Comparison of ENCODE assay signal across 9 cellular contexts in the genomic region with DNA sequence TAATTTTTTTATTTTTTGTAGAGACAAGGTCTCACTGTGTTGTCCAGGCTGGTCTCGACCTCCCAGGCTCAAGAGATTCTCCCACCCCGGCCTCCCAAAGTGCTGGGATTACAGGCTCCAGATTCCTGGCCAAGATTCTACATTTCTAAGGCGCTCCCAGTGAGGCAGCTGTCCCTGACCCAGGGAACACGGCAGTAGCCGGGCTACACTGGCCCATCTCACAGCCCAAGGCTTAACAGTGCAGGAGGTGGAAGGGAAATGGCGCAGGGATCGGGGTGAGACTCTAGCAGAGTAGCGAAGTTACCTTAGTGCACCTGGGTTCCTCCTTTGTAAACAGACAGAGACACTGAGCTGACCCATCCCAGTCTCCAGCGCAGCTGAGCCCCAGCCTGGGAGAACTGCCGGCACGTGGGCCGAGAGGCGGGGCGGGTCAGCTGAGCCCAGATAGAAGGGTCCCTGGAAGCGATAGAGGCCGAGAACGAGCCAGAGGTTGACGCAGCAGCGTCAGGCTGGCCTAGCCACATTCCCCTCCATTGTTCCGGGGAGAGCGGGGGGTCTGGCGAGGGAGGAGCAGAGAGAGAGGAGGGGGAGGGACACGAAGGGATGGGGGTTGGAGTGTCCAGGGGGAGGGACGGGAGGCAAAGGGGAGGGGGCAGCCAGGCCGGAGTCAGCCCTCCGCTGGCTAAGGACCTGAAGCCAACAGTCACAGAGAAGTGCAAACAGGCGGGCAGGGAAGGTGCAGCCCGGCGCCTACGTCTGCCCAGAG. TPM values are rescaled to one million over a fixed set of nuclear protein-coding genes. Genes with fewer than 3 reads are reported as not detected.
DNase-seq lines count a peak whose midpoint lies in the region; ATAC-seq and TF ChIP-seq lines count a peak whose summit lies in the region.
"Had no signal": no experiment of that assay in that cellular context is flagged by ENCODE, and none has a peak within 500 bp of the region (broad histone marks: within the 10 kb centered on the region; RNA-seq: fewer than 3 reads in every experiment).

No MANE protein-coding gene starts in this region.

- H3K27ac Mint-ChIP-seq in CD4-positive, alpha-beta T cell: peak overlapping the region; percentile 80
- peak overlapping the region; percentile 77 to 94 (median 90) for H3K27ac Mint-ChIP-seq in nephron

- no peaks in the 10 kb centered on the region for H3K9me2 ChIP-seq in OCI-LY1 (ENCODE audit: low read depth, low read length)

- H4K20me1 ChIP-seq in OCI-LY1 (ENCODE audit: insufficient read depth, low read length): no peaks in the 10 kb centered on the region

- peaks cover 10% of the 10 kb centered on the region for H3K36me3 Mint-ChIP-seq in CD4-positive, alpha-beta T cell (ENCODE audit: low read depth)
- no peaks in the 10 kb centered on the region for H3K36me3 Mint-ChIP-seq in nephron (ENCODE audit: low read depth)

- POLR2A ChIA-PET in CD4-positive, alpha-beta T cell (lab: Charles Lee): interaction anchor here (1.0 kb wide), 2 partner anchors 12 to 14 kb away, joined by 3 to 4 read pairs; no protein-coding TSS in a partner anchor

- peaks cover 4% of the 10 kb centered on the region; the same call in 1 of the 2 replicates for H3F3A ChIP-seq in OCI-LY1 (ENCODE audit: insufficient read depth, low read length)

- H3K4me1 ChIP-seq in OCI-LY1 (ENCODE audit: insufficient read depth, low read length, severe bottlenecking): peaks cover 57% of the 10 kb centered on the region
- H3K4me1 ChIP-seq in esophagus muscularis mucosa: peaks cover 55 to 85% (median 80%) of the 10 kb centered on the region in 4 donors

- H3K27me3 Mint-ChIP-seq in CD4-positive, alpha-beta T cell: no peaks in the 10 kb centered on the region
- H3K27me3 Mint-ChIP-seq in nephron (ENCODE audit: low read depth): no peaks in the 10 kb centered on the region

- intact Hi-C loops in CD4-positive, alpha-beta T cell (cut with DNase I, micrococcal nuclease): loop anchor here (5.0 to 10.0 kb wide), 3 partner anchors 49 to 1878 kb away; partner anchors contain the start of genes HAPSTR1 (in 1 of the 2) and NUBP1 (in 1 of the 2)
- intact Hi-C loops in esophagus muscularis mucosa (cut with DNase I): loop anchor here (5.0 kb wide), 1 partner anchor 69 kb away; the partner anchor contains the start of genes PMM2 and TMEM186

- TF ChIP-seq EP300 in esophagus muscularis mucosa (IDR thresholded peaks at IDR 0.05): no peak

- TF ChIP-seq CTCF in CD4-positive, alpha-beta T cell (IDR thresholded peaks at IDR 0.05): no peak
- no peak for TF ChIP-seq CTCF in OCI-LY1 (IDR thresholded peaks at IDR 0.05; ENCODE audit: low read length)
- TF ChIP-seq CTCF in esophagus muscularis mucosa (IDR thresholded peaks at IDR 0.05): no peak
- TF ChIP-seq CTCF in nephron (IDR thresholded peaks at IDR 0.05; ENCODE audit: unreplicated experiment in 3 of 3): no peak

- H3K27ac ChIP-seq in CD4-positive, alpha-beta T cell (ENCODE audit: low read depth, low read length): peak overlapping the region; percentile 35
- H3K27ac ChIP-seq in OCI-LY1 (ENCODE audit: low read depth, low read length, poor library complexity, severe bottlenecking): peak overlapping the region; percentile 7
- H3K27ac ChIP-seq in esophagus muscularis mucosa (replicated peaks in 1 of 4): peak overlapping the region; percentile 74 to 87 (median 84)

- H3K79me2 ChIP-seq in OCI-LY1 (ENCODE audit: insufficient read depth, low read length): peaks cover 63% of the 10 kb centered on the region

- H3K4me3 ChIP-seq in OCI-LY1 (ENCODE audit: low read depth, low read length, poor library complexity, severe bottlenecking) (peak overlapping the region; percentile 81), esophagus muscularis mucosa (peak overlapping the region; percentile 66 to 77 (median 72))

- peaks cover 54% of the 10 kb centered on the region for H3K4me1 Mint-ChIP-seq in CD4-positive, alpha-beta T cell (ENCODE audit: low read depth)
- H3K4me1 Mint-ChIP-seq in nephron: peaks cover 56% of the 10 kb centered on the region

- WGBS in esophagus muscularis mucosa: 38% methylated on average over 24 of the region's 30 CpGs

- H3K36me3 ChIP-seq in OCI-LY1 (ENCODE audit: insufficient read depth, low read length) (peaks cover 8% of the 10 kb centered on the region; the same call in 1 of the 2 replicates), esophagus muscularis mucosa (no peaks in the 10 kb centered on the region)

- H3K9ac ChIP-seq in OCI-LY1 (ENCODE audit: low read length): peak overlapping the region; percentile 91; the same call in 1 of the 2 replicates

- ATAC-seq in CD4-positive, alpha-beta T cell (ENCODE audit: poor library complexity): no peak
- ATAC-seq in GM19395 (IDR thresholded peaks at IDR 0.05; ENCODE audit: unreplicated experiment) (no peak), GM21619 (IDR thresholded peaks at IDR 0.05; ENCODE audit: unreplicated experiment) (no peak), esophagus mucosa (no peak)

- H3K4me3 Mint-ChIP-seq in CD4-positive, alpha-beta T cell: peak overlapping the region; percentile 84
- peak overlapping the region; percentile 89 to 99 (median 95) for H3K4me3 Mint-ChIP-seq in nephron

- H3K9me3 ChIP-seq in CD4-positive, alpha-beta T cell (ENCODE audit: control insufficient read depth, low read length): no peaks in the 10 kb centered on the region
- H3K9me3 ChIP-seq in OCI-LY1 (ENCODE audit: low read length) (no peaks in the 10 kb centered on the region), esophagus muscularis mucosa (no peaks in the 10 kb centered on the region)

- H3K9me3 Mint-ChIP-seq in CD4-positive, alpha-beta T cell: no peaks in the 10 kb centered on the region
- no peaks in the 10 kb centered on the region for H3K9me3 Mint-ChIP-seq in nephron

- H3K27me3 ChIP-seq in CD4-positive, alpha-beta T cell (ENCODE audit: control insufficient read depth, insufficient read depth, low read length): no peaks in the 10 kb centered on the region
- no peaks in the 10 kb centered on the region for H3K27me3 ChIP-seq in OCI-LY1 (ENCODE audit: insufficient read depth, low read length)
- peaks cover 0 to 13% (median 3%) of the 10 kb centered on the region in 4 donors for H3K27me3 ChIP-seq in esophagus muscularis mucosa

- no peak for TF ChIP-seq POLR2A in esophagus muscularis mucosa (IDR thresholded peaks at IDR 0.05; ENCODE audit: low read depth)

- no peak for DNase-seq in CD4-positive, alpha-beta T cell
- DNase-seq in esophagus muscularis mucosa (ENCODE audit: extremely low spot score) (no peak), NCI-H510A (lab: John Stamatoyannopoulos, UW) (no peak)

- no peak overlapping the region for H2AFZ ChIP-seq in OCI-LY1 (ENCODE audit: low read length)

- CTCF ChIA-PET in CD4-positive, alpha-beta T cell (lab: Charles Lee): no interaction called here

- peak overlapping the region; percentile 97 for H3K4me2 ChIP-seq in OCI-LY1 (ENCODE audit: low read length)

RNA-seq across cellular contexts. Expression of gene CARHSP1, which starts 2.5 kb away (rescaled TPM):
- total RNA-seq in CD4-positive, alpha-beta T cell: 10 to 100 TPM; 25.5 to 27.8 TPM
- 10 to 100 TPM; 33.2 to 95.8 (median 73.9) TPM for total RNA-seq in esophagus muscularis mucosa
- total RNA-seq in esophagus mucosa: 161 TPM

RNA-seq across cellular contexts. Expression of gene LITAFD, which starts 15.8 kb away (rescaled TPM):
- total RNA-seq in CD4-positive, alpha-beta T cell: under 1 TPM in 1 of 2 experiments, not detected in 1; 0.60 TPM
- total RNA-seq in esophagus muscularis mucosa (not detected), esophagus mucosa (not detected)
- total RNA-seq: myocyte had no signal

Comparison
In these comparisons a context has a peak if more than half of its experiments do, and no peak if none do; other contexts are left out.
1. H3K27ac ChIP-seq: peak in every context shown above with its lines; median percentile 84 in esophagus muscularis mucosa; 35 in CD4-positive, alpha-beta T cell; 7 in OCI-LY1.